6 cellular contexts compared by ENCODE assay signal in genomic region chr2:178279636-178280035, GRCh38.
"Had no signal": no experiment of that assay in that cellular context is flagged by ENCODE, and none has a peak within 500 bp of the region (broad histone marks: within the 10 kb centered on the region; RNA-seq: fewer than 3 reads in every experiment).

No MANE protein-coding gene starts in this region.

- H3K27ac ChIP-seq: pancreas, tibial nerve had no signal

- H3K9me3 ChIP-seq: pancreas, tibial nerve had no signal

- ATAC-seq: stimulated activated memory B cell treated with anti-CD40 and anti-IgM and Interleukin-4, amounts not matched to agents 10 μg/mL and 1 μg/mL and 100 μg/mL, for 72 hours had no signal

- H3K4me3 ChIP-seq: pancreas, tibial nerve had no signal

- H3K27me3 ChIP-seq: pancreas, tibial nerve had no signal

- H3K36me3 ChIP-seq: pancreas, tibial nerve had no signal

- DNase-seq: activated B cell treated with CpG ODN at 0.5 μM for 24 hours, cortex of kidney, left cardiac atrium had no signal
